Comparison of ENCODE assay signal across 1 cellular context in genomic region chr6:2984738-2985381, GRCh38.
TF ChIP-seq lines count a peak whose summit lies in the region.

No MANE protein-coding gene starts in this region.

TF ChIP-seq in HCT116, 20 proteins besides CTCF, POLR2A, EP300 and RAD21:
- no peak for TF ChIP-seq SIN3A (IDR thresholded peaks at IDR 0.05; ENCODE audit: low read depth)
- TF ChIP-seq JUND (IDR thresholded peaks at IDR 0.05), result no peak
- TF ChIP-seq REST (IDR thresholded peaks at IDR 0.05; ENCODE audit: low read depth), result no peak
- TF ChIP-seq YY1 (IDR thresholded peaks at IDR 0.05; ENCODE audit: extremely low read depth, insufficient replicate concordance, low read depth, low read length), result no peak
- no peak for TF ChIP-seq MAX (IDR thresholded peaks at IDR 0.05)
- no peak for TF ChIP-seq ELF1 (IDR thresholded peaks at IDR 0.05; ENCODE audit: borderline replicate concordance, low read depth)
- TF ChIP-seq SP1 (IDR thresholded peaks at IDR 0.05; ENCODE audit: low read depth), result no peak
- TF ChIP-seq CBX3 (IDR thresholded peaks at IDR 0.05; ENCODE audit: low read depth), result no peak
- no peak for TF ChIP-seq SRF (IDR thresholded peaks at IDR 0.05; ENCODE audit: low read depth)
- TF ChIP-seq EZH2 (IDR thresholded peaks at IDR 0.05), result no peak
- TF ChIP-seq TCF7L2 (IDR thresholded peaks at IDR 0.05; ENCODE audit: borderline replicate concordance, extremely low read depth, insufficient read depth, insufficient read length), result no peak
